ENCODE assay signal across 1 cellular context in the genomic region with DNA sequence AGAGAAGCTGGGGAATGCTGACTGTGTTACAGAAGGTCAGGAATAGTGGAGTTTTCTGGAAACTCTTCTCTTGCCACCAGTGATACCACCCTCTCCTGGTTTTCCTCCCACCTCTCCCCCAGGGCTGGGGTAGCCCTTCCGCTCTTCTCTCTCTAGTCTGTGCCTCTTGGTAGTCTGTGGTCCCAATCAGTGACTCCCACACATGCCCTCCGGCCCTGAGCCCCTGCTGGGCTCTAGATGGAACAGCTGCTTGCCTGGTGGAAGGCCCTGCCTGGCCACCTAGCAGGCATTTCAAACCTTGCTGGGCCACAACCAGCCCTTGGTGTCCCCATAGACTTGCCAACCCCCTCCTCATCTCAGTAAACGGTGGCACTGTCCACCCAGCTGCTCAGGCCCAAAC.
TF ChIP-seq lines count a peak whose summit lies in the region.

No MANE protein-coding gene starts in this region.

TF ChIP-seq in A549, 52 proteins besides CTCF, POLR2A, EP300 and RAD21 (continued from another document):
- TF ChIP-seq JUNB (IDR thresholded peaks at IDR 0.05) (no peak), FOSL2 (IDR thresholded peaks at IDR 0.05) (no peak), FOSL2 (CRISPR knock-in tag; IDR thresholded peaks at IDR 0.05) (no peak), FOXS1 (CRISPR knock-in tag; IDR thresholded peaks at IDR 0.05) (no peak), PHF8 (IDR thresholded peaks at IDR 0.05; ENCODE audit: borderline replicate concordance, low read depth) (no peak), HOXA7 (CRISPR knock-in tag; IDR thresholded peaks at IDR 0.05) (no peak), ZSCAN20 (CRISPR knock-in tag; IDR thresholded peaks at IDR 0.05) (no peak), RFX5 (IDR thresholded peaks at IDR 0.05) (no peak), MAFK (IDR thresholded peaks at IDR 0.05; ENCODE audit: partially characterized antibody) (no peak)
- TF ChIP-seq, protein P1, sequence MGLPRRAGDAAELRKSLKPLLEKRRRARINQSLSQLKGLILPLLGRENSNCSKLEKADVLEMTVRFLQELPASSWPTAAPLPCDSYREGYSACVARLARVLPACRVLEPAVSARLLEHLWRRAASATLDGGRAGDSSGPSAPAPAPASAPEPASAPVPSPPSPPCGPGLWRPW (IDR thresholded peaks at IDR 0.05): no peak
- TF ChIP-seq, protein P2, sequence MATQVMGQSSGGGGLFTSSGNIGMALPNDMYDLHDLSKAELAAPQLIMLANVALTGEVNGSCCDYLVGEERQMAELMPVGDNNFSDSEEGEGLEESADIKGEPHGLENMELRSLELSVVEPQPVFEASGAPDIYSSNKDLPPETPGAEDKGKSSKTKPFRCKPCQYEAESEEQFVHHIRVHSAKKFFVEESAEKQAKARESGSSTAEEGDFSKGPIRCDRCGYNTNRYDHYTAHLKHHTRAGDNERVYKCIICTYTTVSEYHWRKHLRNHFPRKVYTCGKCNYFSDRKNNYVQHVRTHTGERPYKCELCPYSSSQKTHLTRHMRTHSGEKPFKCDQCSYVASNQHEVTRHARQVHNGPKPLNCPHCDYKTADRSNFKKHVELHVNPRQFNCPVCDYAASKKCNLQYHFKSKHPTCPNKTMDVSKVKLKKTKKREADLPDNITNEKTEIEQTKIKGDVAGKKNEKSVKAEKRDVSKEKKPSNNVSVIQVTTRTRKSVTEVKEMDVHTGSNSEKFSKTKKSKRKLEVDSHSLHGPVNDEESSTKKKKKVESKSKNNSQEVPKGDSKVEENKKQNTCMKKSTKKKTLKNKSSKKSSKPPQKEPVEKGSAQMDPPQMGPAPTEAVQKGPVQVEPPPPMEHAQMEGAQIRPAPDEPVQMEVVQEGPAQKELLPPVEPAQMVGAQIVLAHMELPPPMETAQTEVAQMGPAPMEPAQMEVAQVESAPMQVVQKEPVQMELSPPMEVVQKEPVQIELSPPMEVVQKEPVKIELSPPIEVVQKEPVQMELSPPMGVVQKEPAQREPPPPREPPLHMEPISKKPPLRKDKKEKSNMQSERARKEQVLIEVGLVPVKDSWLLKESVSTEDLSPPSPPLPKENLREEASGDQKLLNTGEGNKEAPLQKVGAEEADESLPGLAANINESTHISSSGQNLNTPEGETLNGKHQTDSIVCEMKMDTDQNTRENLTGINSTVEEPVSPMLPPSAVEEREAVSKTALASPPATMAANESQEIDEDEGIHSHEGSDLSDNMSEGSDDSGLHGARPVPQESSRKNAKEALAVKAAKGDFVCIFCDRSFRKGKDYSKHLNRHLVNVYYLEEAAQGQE (IDR thresholded peaks at IDR 0.05): no peak
- TF ChIP-seq, protein P3, sequence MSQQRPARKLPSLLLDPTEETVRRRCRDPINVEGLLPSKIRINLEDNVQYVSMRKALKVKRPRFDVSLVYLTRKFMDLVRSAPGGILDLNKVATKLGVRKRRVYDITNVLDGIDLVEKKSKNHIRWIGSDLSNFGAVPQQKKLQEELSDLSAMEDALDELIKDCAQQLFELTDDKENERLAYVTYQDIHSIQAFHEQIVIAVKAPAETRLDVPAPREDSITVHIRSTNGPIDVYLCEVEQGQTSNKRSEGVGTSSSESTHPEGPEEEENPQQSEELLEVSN (IDR thresholded peaks at IDR 0.05; ENCODE audit: borderline replicate concordance, low read depth): no peak
